8 cellular contexts compared by ENCODE assay signal in genomic region chr1:151762941-151763921, GRCh38.
DNase-seq lines count a peak whose midpoint lies in the region; ATAC-seq and FAIRE-seq lines count a peak whose summit lies in the region.

TSS of gene MRPL9 (minus strand) at chr1:151763496. CDS start at chr1:151763479, 17 bp downstream.

- peak within 1 kb of the TSS; percentile 98 for H3K27ac Mint-ChIP-seq in central memory CD8-positive, alpha-beta T cell (ENCODE audit: low read depth)

- no peaks in the 10 kb centered on the region for H3K9me3 Mint-ChIP-seq in central memory CD8-positive, alpha-beta T cell

- ATAC-seq in GM18907 (IDR thresholded peaks at IDR 0.05; ENCODE audit: unreplicated experiment) (peak; percentile 93), HG03196 (IDR thresholded peaks at IDR 0.05; ENCODE audit: unreplicated experiment) (peak; percentile 95)
- peak; percentile 99 to 100 for ATAC-seq in activated CD4-positive, CD25-positive, alpha-beta regulatory T cell treated with anti-CD3 and anti-CD28 coated beads, Interleukin-2, amount 50 U/mL, for 24 hours
- peak; percentile 99 for ATAC-seq in central memory CD8-positive, alpha-beta T cell (replicated peaks; ENCODE audit: extremely low read depth, poor library complexity, severe bottlenecking)

- in situ Hi-C loops in ACHN (cut with HindIII; ENCODE audit: low pct_ligation_motif_present, low pct_unique_long_range_greater_than_20kb, low sequenced_read_pairs), result no loop called here

- DNase-seq in ACHN (peak; percentile 81), NCI-H446 (lab: John Stamatoyannopoulos, UW) (peak; percentile 75 to 93)
- DNase-seq in central memory CD8-positive, alpha-beta T cell (ENCODE audit: low spot score in 2 of 2), result peak; percentile 69 to 79
- DNase-seq in stimulated activated CD4-positive, alpha-beta T cell treated with anti-CD3 and anti-CD28 coated beads, Interleukin-12 subunit alpha, Interleukin-12 subunit beta, amount 100 ng/mL, for 24 hours (ENCODE audit: low read depth in 2 of 2), result peak; percentile 77 to 82

- peaks cover 49% of the 10 kb centered on the region for H3K36me3 Mint-ChIP-seq in central memory CD8-positive, alpha-beta T cell (ENCODE audit: insufficient read depth)

- peaks cover 25% of the 10 kb centered on the region for H3K4me1 Mint-ChIP-seq in central memory CD8-positive, alpha-beta T cell

- peak; percentile 21 for FAIRE-seq in islet of Langerhans (lab: Jason Lieb, UNC)

- no peaks in the 10 kb centered on the region for H3K27me3 Mint-ChIP-seq in central memory CD8-positive, alpha-beta T cell

- peak within 1 kb of the TSS; percentile 91 for H3K4me3 Mint-ChIP-seq in central memory CD8-positive, alpha-beta T cell

Comparison
In these comparisons a context has a peak if more than half of its experiments do, and no peak if none do; other contexts are left out.
1. Peak in every context shown above with its lines: DNase-seq and ATAC-seq.